8 cellular contexts compared by ENCODE assay signal in genomic region chr11:72781063-72781312, GRCh38. TPM values are rescaled to one million over a fixed set of nuclear protein-coding genes. Genes with fewer than 3 reads are reported as not detected.
DNase-seq lines count a peak whose midpoint lies in the region; TF ChIP-seq lines count a peak whose summit lies in the region.

No MANE protein-coding gene starts in this region.

- peak in 1 of 4 donors; percentile 14 for TF ChIP-seq POLR2A in stomach (IDR thresholded peaks at IDR 0.05)

- CTCF ChIA-PET in activated CD4-positive, alpha-beta memory T cell treated with anti-CD3 and anti-CD28 coated beads for 36 hours (lab: Charles Lee) = interaction anchor here (0.9 to 3.3 kb wide), 3 partner anchors 13 to 56 kb away, joined by 3 to 15 read pairs (median 10); partner anchors contain the start of gene STARD10

- H3K9me3 Mint-ChIP-seq in activated CD4-positive, alpha-beta memory T cell treated with anti-CD3 and anti-CD28 coated beads for 36 hours = no peaks in the 10 kb centered on the region
- no peaks in the 10 kb centered on the region for H3K9me3 Mint-ChIP-seq in endothelial cell (ENCODE audit: unreplicated experiment)

- peaks cover 0 to 4% (median 0%) of the 10 kb centered on the region in 4 donors for H3K36me3 ChIP-seq in stomach

- no peaks in the 10 kb centered on the region for H3K27me3 Mint-ChIP-seq in activated CD4-positive, alpha-beta memory T cell treated with anti-CD3 and anti-CD28 coated beads for 36 hours
- H3K27me3 Mint-ChIP-seq in endothelial cell (ENCODE audit: unreplicated experiment) = peaks cover 13% of the 10 kb centered on the region

- H3K4me3 ChIP-seq in iPS-18c (ENCODE audit: insufficient read depth, low read depth, low read length) (peak overlapping the region; percentile 55), stomach (peak overlapping the region; percentile 73 to 82 (median 76))

- no peak overlapping the region for H3K27ac Mint-ChIP-seq in activated CD4-positive, alpha-beta memory T cell treated with anti-CD3 and anti-CD28 coated beads for 36 hours
- no peak overlapping the region for H3K27ac Mint-ChIP-seq in endothelial cell (ENCODE audit: unreplicated experiment)

- H3K9me3 ChIP-seq in iPS-18c (ENCODE audit: control insufficient read depth, insufficient read depth, low read length) (no peaks in the 10 kb centered on the region), stomach (no peaks in the 10 kb centered on the region)

- intact Hi-C loops in activated CD4-positive, alpha-beta memory T cell treated with anti-CD3 and anti-CD28 coated beads for 36 hours (cut with micrococcal nuclease) = loop anchor here (10.0 kb wide), 1 partner anchor 186 kb away; no protein-coding TSS in a partner anchor
- intact Hi-C loops in stomach (cut with DNase I; ENCODE audit: low total_unique reads) = no loop called here

- no peaks in the 10 kb centered on the region for H3K27me3 ChIP-seq in stomach

- POLR2A ChIA-PET in activated CD4-positive, alpha-beta memory T cell treated with anti-CD3 and anti-CD28 coated beads for 36 hours (lab: Charles Lee) = interaction anchor here (0.5 to 2.6 kb wide), 2 partner anchors 13 to 65 kb away, joined by 3 to 8 read pairs; partner anchors contain the start of gene STARD10

- H3K4me1 ChIP-seq in stomach = peaks cover 50 to 93% (median 82%) of the 10 kb centered on the region in 4 donors

- no peak for TF ChIP-seq EP300 in stomach (IDR thresholded peaks at IDR 0.05)

- TF ChIP-seq CTCF in stomach (IDR thresholded peaks at IDR 0.05) (no peak), endothelial cell (IDR thresholded peaks at IDR 0.05; ENCODE audit: unreplicated experiment) (no peak)

- DNase-seq in NCI-H146 (lab: John Stamatoyannopoulos, UW) (peak; percentile 38), NCI-H146 treated with DMSO at 0.1 percent for 48 hours (lab: John Stamatoyannopoulos, UW; ENCODE audit: unreplicated experiment) (no peak), stomach (peak; percentile 71), epidermal melanocyte (ENCODE audit: insufficient read length, low spot score) (no peak), endothelial cell (ENCODE audit: low spot score) (no peak), retina (no peak)
- no peak for DNase-seq in activated CD4-positive, alpha-beta memory T cell treated with anti-CD3 and anti-CD28 coated beads for 36 hours

- WGBS in stomach, 5 donors = 15 to 33% (median 16%) methylated on average over 3 to 17 of the region's 17 CpGs

- H3K4me3 Mint-ChIP-seq in activated CD4-positive, alpha-beta memory T cell treated with anti-CD3 and anti-CD28 coated beads for 36 hours = peak overlapping the region; percentile 69
- no peak overlapping the region for H3K4me3 Mint-ChIP-seq in endothelial cell (ENCODE audit: unreplicated experiment)

- H3K27ac ChIP-seq in stomach = peak overlapping the region; percentile 93 to 96 (median 95)

- peaks cover 25% of the 10 kb centered on the region for H3K4me1 Mint-ChIP-seq in activated CD4-positive, alpha-beta memory T cell treated with anti-CD3 and anti-CD28 coated beads for 36 hours (ENCODE audit: low read depth)
- H3K4me1 Mint-ChIP-seq in endothelial cell (ENCODE audit: unreplicated experiment) = peaks cover 17% of the 10 kb centered on the region

- no peaks in the 10 kb centered on the region for H3K36me3 Mint-ChIP-seq in activated CD4-positive, alpha-beta memory T cell treated with anti-CD3 and anti-CD28 coated beads for 36 hours
- H3K36me3 Mint-ChIP-seq in endothelial cell (ENCODE audit: low read depth, unreplicated experiment) = peaks cover 6% of the 10 kb centered on the region

RNA-seq across cellular contexts. Expression of gene STARD10, which starts 12.9 kb away (rescaled TPM):
- 10 to 100 TPM; 14.8 to 16.8 TPM for total RNA-seq in activated CD4-positive, alpha-beta memory T cell treated with anti-CD3 and anti-CD28 coated beads for 36 hours
- 100 to 1,000 TPM; 125 to 895 (median 321) TPM for total RNA-seq in stomach
- polyA plus RNA-seq in stomach = 100 to 1,000 TPM; 310 to 950 (median 759) TPM
- total RNA-seq in endothelial cell (ENCODE audit: unreplicated experiment) = 13.4 TPM

RNA-seq across cellular contexts. Expression of gene ARAP1, which starts 28.8 kb away (rescaled TPM):
- total RNA-seq in activated CD4-positive, alpha-beta memory T cell treated with anti-CD3 and anti-CD28 coated beads for 36 hours = 10 to 100 TPM; 77.4 to 79.6 TPM
- total RNA-seq in stomach (100 to 1,000 TPM in 3 of 5 donors, 10 to 100 TPM in 2; 61.9 to 201 (median 127) TPM), endothelial cell (ENCODE audit: unreplicated experiment) (55.1 TPM)
- polyA plus RNA-seq in stomach = 10 to 100 TPM; 32.2 to 51.1 (median 38.2) TPM

RNA-seq across cellular contexts. Expression of gene ATG16L2, which starts 33.2 kb away (rescaled TPM):
- total RNA-seq in activated CD4-positive, alpha-beta memory T cell treated with anti-CD3 and anti-CD28 coated beads for 36 hours = 10 to 100 TPM; 79.7 to 91.1 TPM
- total RNA-seq in stomach = 100 to 1,000 TPM in 1 of 5 donors, 10 to 100 TPM in 4; 13.0 to 266 (median 40.3) TPM
- polyA plus RNA-seq in stomach = 10 to 100 TPM; 15.4 to 67.0 (median 30.4) TPM
- total RNA-seq in endothelial cell (ENCODE audit: unreplicated experiment) = 51.0 TPM

Comparison
In these comparisons a context has a peak if more than half of its experiments do, and no peak if none do; other contexts are left out.
1. DNase-seq: peak in NCI-H146 (single experiment) and stomach (single experiment); none in NCI-H146 treated with DMSO at 0.1 percent for 48 hours (single experiment), activated CD4-positive, alpha-beta memory T cell treated with anti-CD3 and anti-CD28 coated beads for 36 hours (single experiment), epidermal melanocyte (single experiment), endothelial cell (single experiment) and retina (single experiment).